Comparison of ENCODE assay signal across 16 cellular contexts in genomic region chr3:172082820-172083513, GRCh38. TPM values are rescaled to one million over a fixed set of nuclear protein-coding genes. Genes with fewer than 3 reads are reported as not detected.
A peak's percentile ranks its signal among the peaks of the same experiment; 100 is the strongest.
DNase-seq lines count a peak whose midpoint lies in the region; ATAC-seq and TF ChIP-seq lines count a peak whose summit lies in the region.
"Had no signal": no experiment of that assay in that cellular context is flagged by ENCODE, and none has a peak within 500 bp of the region (broad histone marks: within the 10 kb centered on the region; RNA-seq: fewer than 3 reads in every experiment).

No MANE protein-coding gene starts in this region.

- ATAC-seq in SK-N-SH treated with all-trans-retinoic acid at 6 μM for 48 hours = no peak
- no peak for ATAC-seq in HG03457 (IDR thresholded peaks at IDR 0.05; ENCODE audit: unreplicated experiment)
- ATAC-seq in naive thymus-derived CD8-positive, alpha-beta T cell = no peak

- H3K36me3 Mint-ChIP-seq in nephron (ENCODE audit: low read depth) (peaks cover 34% of the 10 kb centered on the region), type B pancreatic cell (peaks cover 36% of the 10 kb centered on the region)
- peaks cover 0 to 8% (median 8%) of the 10 kb centered on the region in 3 donors for H3K36me3 Mint-ChIP-seq in naive thymus-derived CD8-positive, alpha-beta T cell

- H3K4me3 ChIP-seq in SK-N-SH (ENCODE audit: low read depth in 2 of 2, low read length in 1 of 2) = no peak overlapping the region
- no peak overlapping the region for H3K4me3 ChIP-seq in esophagus squamous epithelium

- DNase-seq in SK-N-SH (no peak), esophagus squamous epithelium (lab: John Stamatoyannopoulos, UW) (no peak), type B pancreatic cell (ENCODE audit: extremely low spot score, unreplicated experiment) (no peak), pons (ENCODE audit: low spot score) (no peak)
- no peak for DNase-seq in naive thymus-derived CD8-positive, alpha-beta T cell
- DNase-seq: activated B cell treated with CpG ODN at 0.5 μM for 24 hours; CD4-positive, alpha-beta memory T cell; erythroblast; hippocampal formation; stimulated activated CD4-positive, alpha-beta T cell treated with anti-CD3 and anti-CD28 coated beads, Interleukin-2, amount 100 ng/mL, for 48 hours had no signal

- CTCF ChIA-PET in SK-N-SH (lab: Yijun Ruan, JAX) = no interaction called here

- intact Hi-C loops in esophagus squamous epithelium (cut with DNase I) = no loop called here

- H3K4me2 ChIP-seq in SK-N-SH = peak overlapping the region; percentile 18; the same call in 1 of the 2 replicates

- H3K4me1 ChIP-seq in SK-N-SH (ENCODE audit: control insufficient read depth in 1 of 2, insufficient read depth in 2 of 2, low read depth in 1 of 2, low read length in 1 of 2) (peaks cover 11 to 32% of the 10 kb centered on the region in 2 experiments; a peak in 3 of 4 replicates), esophagus squamous epithelium (peaks cover 6 to 30% (median 13%) of the 10 kb centered on the region in 3 donors)

- H3F3A ChIP-seq in SK-N-SH (replicated peaks; ENCODE audit: insufficient read depth) = peaks cover 27% of the 10 kb centered on the region

- H3K27me3 Mint-ChIP-seq in nephron (ENCODE audit: low read depth) = no peaks in the 10 kb centered on the region
- H3K27me3 Mint-ChIP-seq in type B pancreatic cell = no peaks in the 10 kb centered on the region
- H3K27me3 Mint-ChIP-seq in naive thymus-derived CD8-positive, alpha-beta T cell = no peaks in the 10 kb centered on the region
- H3K27me3 Mint-ChIP-seq: activated B cell treated with CpG ODN at 0.5 μM for 24 hours; activated naive CD8-positive, alpha-beta T cell; CD4-positive, alpha-beta memory T cell had no signal

- H3K79me2 ChIP-seq in SK-N-SH (ENCODE audit: insufficient read depth) = peaks cover 99% of the 10 kb centered on the region

- H3K27ac Mint-ChIP-seq in nephron = peak overlapping the region; percentile 59 to 88 (median 72)
- peak overlapping the region; percentile 57 for H3K27ac Mint-ChIP-seq in type B pancreatic cell
- peak overlapping the region in 1 of 10 donors; percentile 41 for H3K27ac Mint-ChIP-seq in naive thymus-derived CD8-positive, alpha-beta T cell
- H3K27ac Mint-ChIP-seq: activated B cell treated with CpG ODN at 0.5 μM for 24 hours; activated naive CD8-positive, alpha-beta T cell had no signal

- no peak overlapping the region for H2AFZ ChIP-seq in SK-N-SH (ENCODE audit: low read depth)
- H2AFZ ChIP-seq: parathyroid adenoma had no signal

- H3K9me3 Mint-ChIP-seq in nephron = no peaks in the 10 kb centered on the region
- peaks cover 5% of the 10 kb centered on the region for H3K9me3 Mint-ChIP-seq in type B pancreatic cell
- H3K9me3 Mint-ChIP-seq in naive thymus-derived CD8-positive, alpha-beta T cell = no peaks in the 10 kb centered on the region
- H3K9me3 Mint-ChIP-seq: activated B cell treated with CpG ODN at 0.5 μM for 24 hours; CD4-positive, alpha-beta memory T cell had no signal

- H3K4me1 Mint-ChIP-seq in nephron (peaks cover 63% of the 10 kb centered on the region), type B pancreatic cell (ENCODE audit: unreplicated experiment) (peaks cover 53% of the 10 kb centered on the region)
- peaks cover 18 to 32% (median 21%) of the 10 kb centered on the region in 4 donors for H3K4me1 Mint-ChIP-seq in naive thymus-derived CD8-positive, alpha-beta T cell
- H3K4me1 Mint-ChIP-seq: activated B cell treated with CpG ODN at 0.5 μM for 24 hours had no signal

- peak overlapping the region; percentile 77 to 90 for H3K27ac ChIP-seq in SK-N-SH (ENCODE audit: low read depth in 2 of 2, low read length in 1 of 2)
- peak overlapping the region in 3 of 4 donors; percentile 68 to 81 (median 75) for H3K27ac ChIP-seq in esophagus squamous epithelium
- H3K27ac ChIP-seq: 22Rv1, parathyroid adenoma had no signal

- WGBS in SK-N-SH (ENCODE audit: low lambda C conversion rate) = 94% methylated on average over 5 of the region's 5 CpGs
- WGBS in esophagus squamous epithelium, 2 donors = 92 to 95% methylated on average over 5 of the region's 5 CpGs

- H4K20me1 ChIP-seq in SK-N-SH (ENCODE audit: insufficient read depth) = peaks cover 79% of the 10 kb centered on the region

- POLR2A ChIA-PET in SK-N-SH (lab: Yijun Ruan, JAX) = no interaction called here
- POLR2A ChIA-PET in naive thymus-derived CD8-positive, alpha-beta T cell (lab: Charles Lee) = no interaction called here

- H3K9me2 ChIP-seq in SK-N-SH = no peaks in the 10 kb centered on the region

- H3K36me3 ChIP-seq in SK-N-SH (replicated peaks in 1 of 2; ENCODE audit: control insufficient read depth in 1 of 2, insufficient read depth in 2 of 2, low read length in 1 of 2) (peaks cover 6 to 39% of the 10 kb centered on the region in 2 experiments), esophagus squamous epithelium (no peaks in the 10 kb centered on the region)

- no peak for TF ChIP-seq RAD21 in SK-N-SH (IDR thresholded peaks at IDR 0.05; ENCODE audit: low read length)

- TF ChIP-seq CTCF in SK-N-SH (IDR thresholded peaks at IDR 0.05) (no peak), esophagus squamous epithelium (IDR thresholded peaks at IDR 0.05) (no peak), nephron (IDR thresholded peaks at IDR 0.05; ENCODE audit: unreplicated experiment in 3 of 3) (no peak), type B pancreatic cell (conservative IDR thresholded peaks at IDR 0.05) (no peak)

- H3K9ac ChIP-seq in SK-N-SH = peak overlapping the region; percentile 23; the same call in 1 of the 2 replicates
- H3K9ac ChIP-seq: parathyroid adenoma had no signal

- no peak for TF ChIP-seq EP300 in SK-N-SH (IDR thresholded peaks at IDR 0.05; ENCODE audit: borderline replicate concordance in 1 of 2, low read depth in 1 of 2, low read length in 1 of 2)

- H3K9me3 ChIP-seq in SK-N-SH (no peaks in the 10 kb centered on the region), esophagus squamous epithelium (no peaks in the 10 kb centered on the region)

- H3K4me3 Mint-ChIP-seq in nephron (no peak overlapping the region), type B pancreatic cell (no peak overlapping the region)
- H3K4me3 Mint-ChIP-seq in naive thymus-derived CD8-positive, alpha-beta T cell = no peak overlapping the region
- H3K4me3 Mint-ChIP-seq: activated B cell treated with CpG ODN at 0.5 μM for 24 hours; activated naive CD8-positive, alpha-beta T cell; CD4-positive, alpha-beta memory T cell had no signal

- no peak for TF ChIP-seq POLR2A in esophagus squamous epithelium (IDR thresholded peaks at IDR 0.05)

- H3K27me3 ChIP-seq in SK-N-SH (ENCODE audit: insufficient read depth) (no peaks in the 10 kb centered on the region), esophagus squamous epithelium (no peaks in the 10 kb centered on the region)

TF ChIP-seq in SK-N-SH, 30 proteins besides CTCF, POLR2A, EP300 and RAD21 (continues in another document):
- no peak for TF ChIP-seq USF2 (IDR thresholded peaks at IDR 0.05; ENCODE audit: borderline replicate concordance, low read depth, low read length)
- TF ChIP-seq GATA2 (CRISPR knock-in tag; IDR thresholded peaks at IDR 0.05) = no peak
- no peak for TF ChIP-seq MXI1 (IDR thresholded peaks at IDR 0.05; ENCODE audit: low read depth, low read length)
- TF ChIP-seq USF1 (IDR thresholded peaks at IDR 0.05; ENCODE audit: borderline replicate concordance, low read depth) = no peak
- no peak for TF ChIP-seq RCOR1 (IDR thresholded peaks at IDR 0.05; ENCODE audit: low read length)
- TF ChIP-seq MEF2A (IDR thresholded peaks at IDR 0.05; ENCODE audit: borderline replicate concordance, low read depth) = no peak

TF ChIP-seq in SK-N-SH treated with all-trans-retinoic acid at 6 μM for 48 hours, 23 proteins besides CTCF, POLR2A, EP300 and RAD21 (continues in another document):
- TF ChIP-seq ARNTL (CRISPR knock-in tag; IDR thresholded peaks at IDR 0.05; ENCODE audit: borderline replicate concordance, low read depth) (no peak), RARB (CRISPR knock-in tag; IDR thresholded peaks at IDR 0.05) (no peak), CREB5 (CRISPR knock-in tag; IDR thresholded peaks at IDR 0.05; ENCODE audit: low read depth) (no peak), PATZ1 (CRISPR knock-in tag; IDR thresholded peaks at IDR 0.05; ENCODE audit: borderline replicate concordance) (no peak), ZC3H10 (CRISPR knock-in tag; IDR thresholded peaks at IDR 0.05) (no peak), ZNF70 (CRISPR knock-in tag; IDR thresholded peaks at IDR 0.05) (no peak)

RNA-seq across cellular contexts. Expression of gene FNDC3B, which starts 43.6 kb away (rescaled TPM):
- polyA plus RNA-seq in SK-N-SH (2012; rRNA removed) = 10.4 TPM in 2 replicates
- polyA plus RNA-seq in SK-N-SH (2012; cell fraction: cytosol; rRNA removed) = 14.7 and 17.1 TPM in 2 replicates
- polyA plus RNA-seq in SK-N-SH (2012; cell fraction: nucleus; rRNA removed) = 12.5 and 21.9 TPM in 2 replicates
- 10 to 100 TPM in 3 of 4 donors, 1 to 10 TPM in 1; 7.7 to 44.3 (median 20.4) TPM for total RNA-seq in esophagus squamous epithelium
- 67.9 and 79.2 TPM in 2 replicates for total RNA-seq in type B pancreatic cell (ENCODE audit: low replicate concordance)
- 10 to 100 TPM; 14.7 to 20.6 TPM for total RNA-seq in naive thymus-derived CD8-positive, alpha-beta T cell
- 1 to 10 TPM; 6.5 to 8.8 (median 8.6) TPM for polyA plus RNA-seq in naive thymus-derived CD8-positive, alpha-beta T cell
